Comparison of ENCODE assay signal across 9 cellular contexts in genomic region chr1:8061210-8061609, GRCh38. TPM values are rescaled to one million over a fixed set of nuclear protein-coding genes. Genes with fewer than 3 reads are reported as not detected.
A peak's percentile ranks its signal among the peaks of the same experiment; 100 is the strongest.
DNase-seq lines count a peak whose midpoint lies in the region; ATAC-seq, FAIRE-seq and TF ChIP-seq lines count a peak whose summit lies in the region.
"Had no signal": no experiment of that assay in that cellular context is flagged by ENCODE, and none has a peak within 500 bp of the region (broad histone marks: within the 10 kb centered on the region; RNA-seq: fewer than 3 reads in every experiment).

No MANE protein-coding gene starts in this region.

- H3K4me2 ChIP-seq in HCT116 (ENCODE audit: low read length) (peak overlapping the region; percentile 71), astrocyte (ENCODE audit: low read length) (peak overlapping the region; percentile 60)

- TF ChIP-seq RAD21 in HCT116 (IDR thresholded peaks at IDR 0.05; ENCODE audit: low read depth): no peak

- intact Hi-C loops in HCT116 (cut with micrococcal nuclease): no loop called here

- no peak overlapping the region for H3K4me3 Mint-ChIP-seq in astrocyte (ENCODE audit: unreplicated experiment)

- no peaks in the 10 kb centered on the region for H3K27me3 Mint-ChIP-seq in astrocyte (ENCODE audit: low read depth, unreplicated experiment)

- peaks cover 82 to 85% of the 10 kb centered on the region in 2 experiments for H3K4me1 ChIP-seq in HCT116 (ENCODE audit: control insufficient read depth in 1 of 2, insufficient read depth in 2 of 2, low read length in 2 of 2)
- H3K4me1 ChIP-seq in astrocyte (ENCODE audit: insufficient read depth, low read length): peaks cover 25% of the 10 kb centered on the region
- peaks cover 21% of the 10 kb centered on the region for H3K4me1 ChIP-seq in stomach smooth muscle (ENCODE audit: control insufficient read depth, insufficient read depth, low read length)

- DNase-seq in HCT116 (ENCODE audit: low read depth, low spot score) (peak; percentile 60), astrocyte (ENCODE audit: low read depth) (peak; percentile 98), hepatic stellate cell (ENCODE audit: low spot score) (peak; percentile 90), 8988T (no peak), DMS153 treated with DMSO at 0.1 percent for 48 hours (lab: John Stamatoyannopoulos, UW; ENCODE audit: unreplicated experiment) (no peak)
- DNase-seq in activated effector memory CD4-positive, alpha-beta T cell treated with anti-CD3 and anti-CD28 coated beads, Interleukin-2, amount 50 U/mL, for 16 hours: no peak

- H3K79me2 ChIP-seq in HCT116 (ENCODE audit: insufficient read depth, low read length) (no peaks in the 10 kb centered on the region), astrocyte (ENCODE audit: insufficient read depth, low read length) (no peaks in the 10 kb centered on the region)

- H3K9me2 ChIP-seq in HCT116 (ENCODE audit: insufficient read depth): no peaks in the 10 kb centered on the region

- H3K36me3 Mint-ChIP-seq in astrocyte (ENCODE audit: low read depth, unreplicated experiment): peaks cover 4% of the 10 kb centered on the region

- no peaks in the 10 kb centered on the region for H3K36me3 ChIP-seq in HCT116 (ENCODE audit: control insufficient read depth in 1 of 2, insufficient read depth in 2 of 2, low read length in 2 of 2)
- H3K36me3 ChIP-seq in astrocyte (ENCODE audit: insufficient read depth, low read length): no peaks in the 10 kb centered on the region
- no peaks in the 10 kb centered on the region for H3K36me3 ChIP-seq in stomach smooth muscle (ENCODE audit: control insufficient read depth in 2 of 2, insufficient read depth in 2 of 2, low read length in 2 of 2)

- peak; percentile 13 for FAIRE-seq in astrocyte (lab: Jason Lieb, UNC)

- ATAC-seq in HCT116: peak; percentile 64
- no peak for ATAC-seq in HG02938 (IDR thresholded peaks at IDR 0.05; ENCODE audit: unreplicated experiment)

- peak overlapping the region; percentile 87 for H3K27ac ChIP-seq in HCT116 (ENCODE audit: low read depth, low read length)
- peak overlapping the region; percentile 93 for H3K27ac ChIP-seq in astrocyte (ENCODE audit: low read depth, low read length)
- peak overlapping the region; percentile 75 for H3K27ac ChIP-seq in stomach smooth muscle (ENCODE audit: low read length)
- H3K27ac ChIP-seq: HL-60 had no signal

- no peak for TF ChIP-seq POLR2A in HCT116 (IDR thresholded peaks at IDR 0.05; ENCODE audit: borderline replicate concordance, extremely low read depth, insufficient read depth, insufficient read length)

- H2AFZ ChIP-seq in HCT116 (ENCODE audit: low read depth, low read length, poor library complexity, severe bottlenecking): peak overlapping the region; percentile 85
- H2AFZ ChIP-seq in astrocyte (ENCODE audit: low read depth, low read length): no peak overlapping the region

- peak overlapping the region in 1 of 2 experiments; percentile 24; a peak in 2 of 4 replicates for H3K4me3 ChIP-seq in HCT116 (replicated peaks in 1 of 2; ENCODE audit: low read depth in 1 of 2, low read length in 2 of 2)
- peak overlapping the region; percentile 24 for H3K4me3 ChIP-seq in astrocyte (ENCODE audit: insufficient read depth, low read depth, low read length)
- no peak overlapping the region for H3K4me3 ChIP-seq in stomach smooth muscle (ENCODE audit: low read length in 2 of 2)

- RAD21 ChIA-PET in HCT116 (lab: Charles Lee; ENCODE audit: low non-redundant PET in 1 of 2, low total read pairs in 2 of 2, uncharacterized antibody in 2 of 2, unreplicated experiment in 2 of 2): interaction anchor here in 1 of 2 experiments (0.8 kb wide), 1 partner anchor 34 kb away, joined by 3 read pairs; no protein-coding TSS in a partner anchor

- CTCF ChIA-PET in HCT116 (lab: Charles Lee): no interaction called here

- H4K20me1 ChIP-seq in HCT116 (ENCODE audit: insufficient read depth): no peaks in the 10 kb centered on the region
- no peaks in the 10 kb centered on the region for H4K20me1 ChIP-seq in astrocyte (ENCODE audit: insufficient read depth, low read length)

- H3K9me3 ChIP-seq in HCT116 (ENCODE audit: control insufficient read depth in 1 of 2, insufficient read depth in 1 of 2, low read depth in 1 of 2, low read length in 2 of 2) (no peaks in the 10 kb centered on the region), astrocyte (ENCODE audit: insufficient read depth, low read depth, low read length) (no peaks in the 10 kb centered on the region), stomach smooth muscle (ENCODE audit: control insufficient read depth in 2 of 2, low read length in 2 of 2) (no peaks in the 10 kb centered on the region)

- peaks cover 18% of the 10 kb centered on the region for H3K4me1 Mint-ChIP-seq in astrocyte (ENCODE audit: low read depth, unreplicated experiment)

- BruUV-seq in HCT116 (replicated peaks; lab: Mats Ljungman, UMichigan): TSS peak; percentile 33

- H3K27ac Mint-ChIP-seq in astrocyte (ENCODE audit: unreplicated experiment): peak overlapping the region; percentile 87

- POLR2A ChIA-PET in HCT116 (lab: Charles Lee): interaction anchor here (0.6 to 4.2 kb wide), 8 partner anchors 13 to 106 kb away, joined by 3 to 32 read pairs (median 4); no protein-coding TSS in a partner anchor

- peak overlapping the region; percentile 44 for H3K9ac ChIP-seq in HCT116 (ENCODE audit: low read length)
- peak overlapping the region; percentile 67 for H3K9ac ChIP-seq in astrocyte (ENCODE audit: low read length)
- H3K9ac ChIP-seq in stomach smooth muscle (ENCODE audit: low read length in 2 of 2): peak overlapping the region in 1 of 2 donors; percentile 21

- TF ChIP-seq CTCF in HCT116 (IDR thresholded peaks at IDR 0.05 in 2 of 3, conservative IDR thresholded peaks at IDR 0.05 in 1 of 3; ENCODE audit: borderline replicate concordance in 1 of 3, insufficient read depth in 1 of 3, low read depth in 2 of 3, low read length in 2 of 3): no peak
- TF ChIP-seq CTCF in astrocyte (IDR thresholded peaks at IDR 0.05; ENCODE audit: insufficient read depth, low read depth, low read length): no peak

- H3K27me3 ChIP-seq in HCT116 (ENCODE audit: insufficient read depth, low read length) (no peaks in the 10 kb centered on the region), astrocyte (ENCODE audit: insufficient read depth, low read length) (no peaks in the 10 kb centered on the region), stomach smooth muscle (ENCODE audit: control insufficient read depth in 1 of 2, insufficient read depth in 2 of 2, low read length in 2 of 2) (no peaks in the 10 kb centered on the region)

- H3K9me3 Mint-ChIP-seq in astrocyte (ENCODE audit: unreplicated experiment): peaks cover 2% of the 10 kb centered on the region

TF ChIP-seq in HCT116, 20 proteins besides CTCF, POLR2A, EP300 and RAD21 (continues in another document):
- TF ChIP-seq YY1 (IDR thresholded peaks at IDR 0.05; ENCODE audit: extremely low read depth, insufficient replicate concordance, low read depth, low read length): no peak
- TF ChIP-seq ELF1 (IDR thresholded peaks at IDR 0.05; ENCODE audit: borderline replicate concordance, low read depth): no peak
- TF ChIP-seq EZH2 (IDR thresholded peaks at IDR 0.05): no peak
- no peak; the same call in 1 of the 2 replicates for TF ChIP-seq POLR2AphosphoS5 (IDR thresholded peaks at IDR 0.05; ENCODE audit: low read depth, low read length)
- TF ChIP-seq EZH2phosphoT487 (IDR thresholded peaks at IDR 0.05; ENCODE audit: borderline replicate concordance): no peak
- TF ChIP-seq CBX3 (IDR thresholded peaks at IDR 0.05; ENCODE audit: low read depth): peak; percentile 68; the same call in 1 of the 2 replicates
- TF ChIP-seq ZBTB33 (IDR thresholded peaks at IDR 0.05; ENCODE audit: extremely low read depth, insufficient replicate concordance, low read length): no peak
- no peak for TF ChIP-seq ZNF274 (IDR thresholded peaks at IDR 0.05; ENCODE audit: low read depth, low read length)
- TF ChIP-seq REST (IDR thresholded peaks at IDR 0.05; ENCODE audit: low read depth): no peak

RNA-seq across cellular contexts. Expression of gene ERRFI1, which starts 35.1 kb away (rescaled TPM):
- total RNA-seq in HCT116 (2021; ENCODE audit: unreplicated experiment) (777 TPM), astrocyte (81.5 and 119 TPM in 2 replicates)
- polyA plus RNA-seq in HCT116 (2012): 536 and 725 TPM in 2 replicates

Comparison
In these comparisons a context has a peak if more than half of its experiments do, and no peak if none do; other contexts are left out.
1. DNase-seq: peak in HCT116 (single experiment), astrocyte (single experiment) and hepatic stellate cell (single experiment); none in 8988T (single experiment), activated effector memory CD4-positive, alpha-beta T cell treated with anti-CD3 and anti-CD28 coated beads, Interleukin-2, amount 50 U/mL, for 16 hours (single experiment) and DMS153 treated with DMSO at 0.1 percent for 48 hours (single experiment).
2. Peak in every context shown above with its lines, with median percentiles within 50 percentile points of each other: H3K27ac ChIP-seq.